In the genomic region with DNA sequence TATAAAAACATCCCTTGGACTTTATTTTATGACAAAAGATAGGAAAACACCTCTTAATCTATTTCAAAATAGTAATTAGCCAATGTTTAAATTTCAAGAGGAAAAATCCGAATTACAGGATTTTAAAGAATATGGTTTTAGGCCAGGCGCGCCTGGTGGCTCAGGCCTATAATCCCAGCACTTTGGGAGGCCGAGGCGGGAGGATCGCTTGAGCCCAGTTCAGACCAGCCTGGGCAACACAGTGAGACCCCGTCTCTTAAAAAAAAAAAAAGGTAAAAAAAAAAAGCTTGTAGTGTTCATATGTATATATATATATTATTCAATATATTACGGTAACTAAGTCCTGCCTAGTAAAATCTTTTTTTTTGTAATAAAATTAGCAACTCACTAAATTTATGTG, we compare ENCODE assay signal across 8 cellular contexts. TPM values are rescaled to one million over a fixed set of nuclear protein-coding genes. Genes with fewer than 3 reads are reported as not detected.
DNase-seq lines count a peak whose midpoint lies in the region; ATAC-seq and TF ChIP-seq lines count a peak whose summit lies in the region.

No MANE protein-coding gene starts in this region.

- H3K23ac ChIP-seq in mesenchymal stem cell (ENCODE audit: low read length in 2 of 2), result no peak overlapping the region

- peaks cover 12% of the 10 kb centered on the region for H3K27me3 Mint-ChIP-seq in brain

- no peak overlapping the region for H2AK5ac ChIP-seq in mesenchymal stem cell (ENCODE audit: low read length, severe bottlenecking)

- peak overlapping the region in 11 of 12 donors; percentile 30 to 99 (median 92) for H3K4me3 ChIP-seq in heart left ventricle
- H3K4me3 ChIP-seq in mesenchymal stem cell (ENCODE audit: insufficient read depth in 1 of 2, low read depth in 1 of 2, low read length in 2 of 2), result peak overlapping the region in 1 of 2 experiments; percentile 98
- H3K4me3 ChIP-seq in urinary bladder (ENCODE audit: low read depth, low read length), result peak overlapping the region; percentile 38

- H3K18ac ChIP-seq in mesenchymal stem cell (ENCODE audit: low read depth in 1 of 2, low read length in 2 of 2), result no peak overlapping the region

- H2BK15ac ChIP-seq in mesenchymal stem cell (ENCODE audit: low read depth, poor library complexity, severe bottlenecking), result no peak overlapping the region

- H3K27ac Mint-ChIP-seq in brain, result peak overlapping the region; percentile 74 to 93 (median 86)

- H3K36me3 ChIP-seq in heart left ventricle (no peaks in the 10 kb centered on the region), mesenchymal stem cell (ENCODE audit: control insufficient read depth in 1 of 2, insufficient read depth in 2 of 2, low read depth in 1 of 2, low read length in 2 of 2) (no peaks in the 10 kb centered on the region), urinary bladder (ENCODE audit: insufficient read depth) (no peaks in the 10 kb centered on the region)

- no peak for TF ChIP-seq POLR2A in heart left ventricle (IDR thresholded peaks at IDR 0.05)

- H2BK5ac ChIP-seq in mesenchymal stem cell (ENCODE audit: low read depth, low read length, poor library complexity, severe bottlenecking), result no peak overlapping the region

- H3K79me1 ChIP-seq in mesenchymal stem cell (replicated peaks; ENCODE audit: low read length, poor library complexity, severe bottlenecking), result peaks cover 14% of the 10 kb centered on the region

- peak overlapping the region; percentile 51 for H3K4me2 ChIP-seq in mesenchymal stem cell (ENCODE audit: low read length, poor library complexity, severe bottlenecking)

- peaks cover 0 to 9% (median 0%) of the 10 kb centered on the region in 9 donors for H3K27me3 ChIP-seq in heart left ventricle
- H3K27me3 ChIP-seq in mesenchymal stem cell (ENCODE audit: control insufficient read depth in 1 of 2, insufficient read depth in 1 of 2, low read length in 2 of 2), result no peaks in the 10 kb centered on the region

- H3K4me3 Mint-ChIP-seq in brain, result peak overlapping the region; percentile 91 to 97 (median 94)

- intact Hi-C loops in heart left ventricle (cut with DNase I) (loop anchor here in 4 of 10 donors (2.0 to 5.0 kb wide), 4 partner anchors 16 to 68 kb away; no protein-coding TSS in a partner anchor), left cardiac atrium (cut with DNase I) (no loop called here)

- H3K4me1 Mint-ChIP-seq in brain, result peaks cover 63% of the 10 kb centered on the region

- no peak overlapping the region for H2BK120ac ChIP-seq in mesenchymal stem cell (ENCODE audit: low read depth, low read length)

- WGBS in heart left ventricle, 4 donors, result 78 to 86% (median 82%) methylated on average over 8 of the region's 8 CpGs
- WGBS in mesenchymal stem cell, result 84% methylated on average over 5 of the region's 8 CpGs
- WGBS in urinary bladder, result 82% methylated on average over 8 of the region's 8 CpGs

- peaks cover 74% of the 10 kb centered on the region for H3K36me3 Mint-ChIP-seq in brain

- no peak overlapping the region for H2BK12ac ChIP-seq in mesenchymal stem cell (ENCODE audit: low read length in 2 of 2)

- H3K9me3 Mint-ChIP-seq in brain, result peaks cover 3 to 32% (median 11%) of the 10 kb centered on the region in 5 experiments

- no peak overlapping the region for H3K4ac ChIP-seq in mesenchymal stem cell (ENCODE audit: low read depth in 1 of 2, low read length in 2 of 2)

- no peak overlapping the region for H4K8ac ChIP-seq in mesenchymal stem cell (ENCODE audit: low read length)

- no peak for DNase-seq in heart left ventricle
- no peak for DNase-seq in left cardiac atrium
- DNase-seq in mesenchymal stem cell, result no peak
- no peak for DNase-seq in activated CD4-positive, CD25-positive, alpha-beta regulatory T cell (lab: John Stamatoyannopoulos, UW)
- no peak for DNase-seq in T1000 (lab: John Stamatoyannopoulos, UW)

- H3K14ac ChIP-seq in mesenchymal stem cell (ENCODE audit: low read length in 2 of 2), result no peak overlapping the region

- H3K27ac ChIP-seq in heart left ventricle (peak overlapping the region in 10 of 12 donors; percentile 40 to 90 (median 83)), mesenchymal stem cell (ENCODE audit: low read length, poor library complexity, severe bottlenecking) (no peak overlapping the region), urinary bladder (ENCODE audit: low read depth) (no peak overlapping the region)

- H2AFZ ChIP-seq in mesenchymal stem cell (ENCODE audit: low read depth, low read length), result no peak overlapping the region

- TF ChIP-seq CTCF in heart left ventricle (IDR thresholded peaks at IDR 0.05), result no peak
- no peak for TF ChIP-seq CTCF in brain (conservative IDR thresholded peaks at IDR 0.05)

- peak overlapping the region; percentile 92 for H3K9ac ChIP-seq in mesenchymal stem cell (ENCODE audit: low read length)

- no peaks in the 10 kb centered on the region for H3K9me3 ChIP-seq in heart left ventricle
- H3K9me3 ChIP-seq in mesenchymal stem cell (ENCODE audit: control insufficient read depth, low read length), result no peaks in the 10 kb centered on the region

- H3K4me1 ChIP-seq in heart left ventricle, result peaks cover 0 to 64% (median 31%) of the 10 kb centered on the region in 12 donors
- peaks cover 33% of the 10 kb centered on the region for H3K4me1 ChIP-seq in mesenchymal stem cell (ENCODE audit: control insufficient read depth, insufficient read depth, low read depth, low read length)
- H3K4me1 ChIP-seq in urinary bladder (ENCODE audit: insufficient read depth), result no peaks in the 10 kb centered on the region

- ATAC-seq in heart left ventricle, result no peak
- ATAC-seq in left cardiac atrium, result no peak
- no peak for ATAC-seq in GM19035 (IDR thresholded peaks at IDR 0.05; ENCODE audit: unreplicated experiment)

- no peak overlapping the region for H4K91ac ChIP-seq in mesenchymal stem cell (ENCODE audit: low read length)

RNA-seq across cellular contexts. Expression of a gene that starts 1.4 kb away (rescaled TPM):
- total RNA-seq in heart left ventricle (100 to 1,000 TPM in 8 of 9 donors, 10 to 100 TPM in 1; 97.1 to 711 (median 130) TPM), left cardiac atrium (10 to 100 TPM; 67.1 to 87.1 TPM), urinary bladder (24.1 TPM)
- polyA plus RNA-seq in heart left ventricle (100 to 1,000 TPM in 1 of 2 donors, 10 to 100 TPM in 1; 48.1 to 119 TPM), brain (ENCODE audit: insufficient read depth, low read depth, low replicate concordance) (43.7 TPM), urinary bladder (50.5 TPM)
- 30.5 TPM for polyA plus RNA-seq in mesenchymal stem cell (2013, experiment 1 of 2)
- 31.1 TPM for polyA plus RNA-seq in mesenchymal stem cell (2013, experiment 2 of 2)

Comparison
In these comparisons a context has a peak if more than half of its experiments do, and no peak if none do; other contexts are left out.
1. H3K27ac ChIP-seq: peak in heart left ventricle (10 of 12); none in mesenchymal stem cell (single experiment) and urinary bladder (single experiment).